1 cellular context compared by ENCODE assay signal in the genomic region with DNA sequence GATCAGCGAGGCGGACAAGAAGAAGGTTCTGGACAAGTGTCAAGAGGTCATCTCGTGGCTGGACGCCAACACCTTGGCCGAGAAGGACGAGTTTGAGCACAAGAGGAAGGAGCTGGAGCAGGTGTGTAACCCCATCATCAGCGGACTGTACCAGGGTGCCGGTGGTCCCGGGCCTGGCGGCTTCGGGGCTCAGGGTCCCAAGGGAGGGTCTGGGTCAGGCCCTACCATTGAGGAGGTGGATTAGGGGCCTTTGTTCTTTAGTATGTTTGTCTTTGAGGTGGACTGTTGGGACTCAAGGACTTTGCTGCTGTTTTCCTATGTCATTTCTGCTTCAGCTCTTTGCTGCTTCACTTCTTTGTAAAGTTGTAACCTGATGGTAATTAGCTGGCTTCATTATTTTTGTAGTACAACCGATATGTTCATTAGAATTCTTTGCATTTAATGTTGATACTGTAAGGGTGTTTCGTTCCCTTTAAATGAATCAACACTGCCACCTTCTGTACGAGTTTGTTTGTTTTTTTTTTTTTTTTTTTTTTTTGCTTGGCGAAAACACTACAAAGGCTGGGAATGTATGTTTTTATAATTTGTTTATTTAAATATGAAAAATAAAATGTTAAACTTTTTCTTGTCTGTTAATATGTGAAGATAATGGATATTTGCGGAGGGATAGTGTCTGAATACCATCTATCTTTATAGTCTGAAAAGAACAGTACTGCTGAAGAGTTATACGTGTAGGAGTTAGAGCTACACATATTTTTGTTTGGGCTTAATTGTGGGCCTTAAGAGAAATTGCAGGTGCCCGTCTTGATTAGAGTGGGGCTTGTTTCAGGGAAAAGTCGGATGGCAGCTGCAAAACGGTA.
TF ChIP-seq lines count a peak whose summit lies in the region.

No MANE protein-coding gene starts in this region.

TF ChIP-seq in HepG2, 621 proteins besides CTCF, POLR2A, EP300 and RAD21:
- peak; percentile 84; the same call in 1 of the 2 replicates for TF ChIP-seq KDM5A (IDR thresholded peaks at IDR 0.05; ENCODE audit: borderline replicate concordance, low read length)
- TF ChIP-seq, protein P1, sequence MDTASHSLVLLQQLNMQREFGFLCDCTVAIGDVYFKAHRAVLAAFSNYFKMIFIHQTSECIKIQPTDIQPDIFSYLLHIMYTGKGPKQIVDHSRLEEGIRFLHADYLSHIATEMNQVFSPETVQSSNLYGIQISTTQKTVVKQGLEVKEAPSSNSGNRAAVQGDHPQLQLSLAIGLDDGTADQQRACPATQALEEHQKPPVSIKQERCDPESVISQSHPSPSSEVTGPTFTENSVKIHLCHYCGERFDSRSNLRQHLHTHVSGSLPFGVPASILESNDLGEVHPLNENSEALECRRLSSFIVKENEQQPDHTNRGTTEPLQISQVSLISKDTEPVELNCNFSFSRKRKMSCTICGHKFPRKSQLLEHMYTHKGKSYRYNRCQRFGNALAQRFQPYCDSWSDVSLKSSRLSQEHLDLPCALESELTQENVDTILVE (CRISPR knock-in tag; IDR thresholded peaks at IDR 0.05), result peak; percentile 44; the same call in 1 of the 2 replicates
- TF ChIP-seq GABPA (IDR thresholded peaks at IDR 0.05; ENCODE audit: low read depth, low read length), result no peak
- peak; percentile 4; the same call in 1 of the 2 replicates for TF ChIP-seq GABPA (CRISPR knock-in tag; IDR thresholded peaks at IDR 0.05; ENCODE audit: low read depth)
- 0 out of 2 replicates have a peak, but pooled peaks have one; percentile 1 for TF ChIP-seq HDAC1 (CRISPR knock-in tag; IDR thresholded peaks at IDR 0.05)
- TF ChIP-seq ZNF335 (CRISPR knock-in tag; IDR thresholded peaks at IDR 0.05), result peak; percentile 21; the same call in 1 of the 2 replicates
- TF ChIP-seq KLF11 (CRISPR knock-in tag; IDR thresholded peaks at IDR 0.05), result no peak
- TF ChIP-seq ARNTL (CRISPR knock-in tag; IDR thresholded peaks at IDR 0.05), result no peak
- no peak for TF ChIP-seq SIN3B (IDR thresholded peaks at IDR 0.05; ENCODE audit: low read length)
- TF ChIP-seq STAG1 (CRISPR knock-in tag; IDR thresholded peaks at IDR 0.05), result peak; percentile 69
- TF ChIP-seq, protein P2, sequence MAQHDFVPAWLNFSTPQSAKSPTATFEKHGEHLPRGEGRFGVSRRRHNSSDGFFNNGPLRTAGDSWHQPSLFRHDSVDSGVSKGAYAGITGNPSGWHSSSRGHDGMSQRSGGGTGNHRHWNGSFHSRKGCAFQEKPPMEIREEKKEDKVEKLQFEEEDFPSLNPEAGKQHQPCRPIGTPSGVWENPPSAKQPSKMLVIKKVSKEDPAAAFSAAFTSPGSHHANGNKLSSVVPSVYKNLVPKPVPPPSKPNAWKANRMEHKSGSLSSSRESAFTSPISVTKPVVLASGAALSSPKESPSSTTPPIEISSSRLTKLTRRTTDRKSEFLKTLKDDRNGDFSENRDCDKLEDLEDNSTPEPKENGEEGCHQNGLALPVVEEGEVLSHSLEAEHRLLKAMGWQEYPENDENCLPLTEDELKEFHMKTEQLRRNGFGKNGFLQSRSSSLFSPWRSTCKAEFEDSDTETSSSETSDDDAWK (CRISPR knock-in tag; IDR thresholded peaks at IDR 0.05), result no peak
- TF ChIP-seq MXI1 (IDR thresholded peaks at IDR 0.05; ENCODE audit: borderline replicate concordance, low read depth, low read length), result 0 out of 3 replicates have a peak, but pooled peaks have one; percentile 17
- peak; percentile 60; the same call in 1 of the 2 replicates for TF ChIP-seq KLF6 (CRISPR knock-in tag; IDR thresholded peaks at IDR 0.05)
- no peak for TF ChIP-seq JDP2 (CRISPR knock-in tag; IDR thresholded peaks at IDR 0.05; ENCODE audit: borderline replicate concordance)
- TF ChIP-seq, protein P3, sequence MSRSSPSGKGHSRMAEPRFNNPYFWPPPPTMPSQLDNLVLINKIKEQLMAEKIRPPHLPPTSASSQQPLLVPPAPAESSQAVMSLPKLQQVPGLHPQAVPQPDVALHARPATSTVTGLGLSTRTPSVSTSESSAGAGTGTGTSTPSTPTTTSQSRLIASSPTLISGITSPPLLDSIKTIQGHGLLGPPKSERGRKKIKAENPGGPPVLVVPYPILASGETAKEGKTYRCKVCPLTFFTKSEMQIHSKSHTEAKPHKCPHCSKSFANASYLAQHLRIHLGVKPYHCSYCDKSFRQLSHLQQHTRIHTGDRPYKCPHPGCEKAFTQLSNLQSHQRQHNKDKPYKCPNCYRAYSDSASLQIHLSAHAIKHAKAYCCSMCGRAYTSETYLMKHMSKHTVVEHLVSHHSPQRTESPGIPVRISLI (CRISPR knock-in tag; IDR thresholded peaks at IDR 0.05; ENCODE audit: borderline replicate concordance), result peak; percentile 91
- TF ChIP-seq CHD4 (IDR thresholded peaks at IDR 0.05; ENCODE audit: borderline replicate concordance, low read length), result 0 out of 2 replicates have a peak, but pooled peaks have one; percentile 19
- no peak for TF ChIP-seq CREB1 (IDR thresholded peaks at IDR 0.05)
- TF ChIP-seq CREB1 (CRISPR knock-in tag; IDR thresholded peaks at IDR 0.05), result peak; percentile 14; the same call in 1 of the 2 replicates
- 0 out of 2 replicates have a peak, but pooled peaks have one; percentile 61 for TF ChIP-seq ZNF816 (CRISPR knock-in tag; IDR thresholded peaks at IDR 0.05; ENCODE audit: borderline replicate concordance)
- TF ChIP-seq ZNF775 (CRISPR knock-in tag; IDR thresholded peaks at IDR 0.05; ENCODE audit: borderline replicate concordance), result no peak
- TF ChIP-seq SMC3 (IDR thresholded peaks at IDR 0.05; ENCODE audit: low read length), result peak; percentile 52; the same call in 1 of the 2 replicates
TF ChIP-seq in HepG2: peak in this region for 13.
